Comparison of ENCODE assay signal across 8 cellular contexts in the genomic region with DNA sequence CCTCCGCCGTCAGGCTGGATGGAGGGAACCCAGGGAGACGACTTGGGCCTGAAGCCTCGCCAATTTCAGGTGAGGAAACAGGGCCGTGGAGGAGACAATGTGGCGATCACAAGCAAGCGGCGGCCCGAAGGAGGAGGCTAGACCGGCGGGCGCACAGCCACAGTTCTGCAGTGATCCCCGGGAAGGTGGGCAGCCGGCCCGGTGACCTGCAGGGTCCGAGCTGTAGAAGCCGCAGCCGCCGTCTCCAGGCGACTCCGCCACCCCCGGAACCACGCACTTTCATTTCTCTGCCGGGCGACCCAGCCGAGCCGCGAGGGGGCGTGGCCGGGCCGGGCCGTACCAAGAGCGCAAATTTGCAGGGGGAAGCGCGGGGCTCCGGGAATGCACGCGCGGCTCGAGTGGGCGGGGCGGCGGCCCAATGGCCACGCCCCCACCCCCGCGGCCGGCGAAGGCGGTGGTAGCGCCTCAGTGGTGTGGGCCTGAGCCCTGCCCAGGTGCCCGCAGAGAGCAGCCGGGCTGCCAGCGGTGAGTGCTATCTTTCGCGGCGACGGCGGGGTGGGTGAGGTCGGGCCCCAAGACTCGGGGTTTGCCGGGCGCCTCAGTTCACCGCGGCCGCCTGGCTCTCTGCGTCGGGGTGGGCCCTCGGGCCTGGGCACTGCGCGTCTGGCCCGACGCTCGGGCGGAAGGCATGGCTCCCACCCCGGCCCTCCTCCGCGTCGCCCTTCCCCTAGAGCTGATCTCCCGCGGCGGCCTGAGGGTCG. TPM values are rescaled to one million over a fixed set of nuclear protein-coding genes. Genes with fewer than 3 reads are reported as not detected.
DNase-seq lines count a peak whose midpoint lies in the region; ATAC-seq and TF ChIP-seq lines count a peak whose summit lies in the region.

A gene (plus strand): TSS at position 501 of the 761 bp plus-strand sequence. CDS start 38,847 bp downstream, outside the sequence.

- no peaks in the 10 kb centered on the region for H3K9me3 Mint-ChIP-seq in activated naive CD8-positive, alpha-beta T cell (ENCODE audit: low read depth)
- no peaks in the 10 kb centered on the region for H3K9me3 Mint-ChIP-seq in osteocyte (ENCODE audit: unreplicated experiment)

- H3K27ac ChIP-seq in thoracic aorta = peak within 1 kb of the TSS; percentile 85

- ATAC-seq in HG02610 (IDR thresholded peaks at IDR 0.05; ENCODE audit: unreplicated experiment) = peak; percentile 92
- ATAC-seq in thoracic aorta (ENCODE audit: insufficient number of reproducible peaks, low FRiP score, low read depth) = peak; percentile 95

- TF ChIP-seq CTCF in GM10266 (IDR thresholded peaks at IDR 0.05; ENCODE audit: control insufficient read depth, insufficient read depth, low read depth, missing control alignments) (no peak), osteocyte (IDR thresholded peaks at IDR 0.05) (peak; percentile 29), thoracic aorta (IDR thresholded peaks at IDR 0.05) (no peak)

- peaks cover 24 to 38% of the 10 kb centered on the region in 2 donors for H3K4me1 ChIP-seq in thoracic aorta (ENCODE audit: control insufficient read depth in 1 of 2, low read depth in 2 of 2)

- no peaks in the 10 kb centered on the region for H3K27me3 ChIP-seq in thoracic aorta (replicated peaks; ENCODE audit: insufficient read depth)

- DNase-seq in GM10266 (ENCODE audit: extremely low spot score) = peak; percentile 96
- DNase-seq in NCI-H1092 treated with DMSO at 0.1 percent for 48 hours (lab: John Stamatoyannopoulos, UW) = peak; percentile 96
- peak; percentile 83 for DNase-seq in SKM-1 treated with dmso at 0.1 percent for 144 hours (lab: John Stamatoyannopoulos, UW; ENCODE audit: unreplicated experiment)
- peak; percentile 94 for DNase-seq in glomerular visceral epithelial cell (ENCODE audit: extremely low spot score)
- peak; percentile 98 for DNase-seq in osteocyte (ENCODE audit: extremely low spot score, unreplicated experiment)
- DNase-seq in thoracic aorta (ENCODE audit: low spot score) = peak; percentile 72

- H3K4me3 Mint-ChIP-seq in activated naive CD8-positive, alpha-beta T cell = peak within 1 kb of the TSS; percentile 92
- peak within 1 kb of the TSS; percentile 91 for H3K4me3 Mint-ChIP-seq in osteocyte (ENCODE audit: unreplicated experiment)

- H3K27me3 Mint-ChIP-seq in activated naive CD8-positive, alpha-beta T cell = no peaks in the 10 kb centered on the region
- no peaks in the 10 kb centered on the region for H3K27me3 Mint-ChIP-seq in osteocyte (ENCODE audit: unreplicated experiment)

- no peaks in the 10 kb centered on the region for H3K36me3 ChIP-seq in thoracic aorta

- no peaks in the 10 kb centered on the region for H3K9me3 ChIP-seq in thoracic aorta

- H3K27ac Mint-ChIP-seq in activated naive CD8-positive, alpha-beta T cell = peak within 1 kb of the TSS; percentile 91
- peak within 1 kb of the TSS; percentile 92 for H3K27ac Mint-ChIP-seq in osteocyte (ENCODE audit: unreplicated experiment)

- peak within 1 kb of the TSS; percentile 94 for H3K4me3 ChIP-seq in thoracic aorta

- H3K4me1 Mint-ChIP-seq in activated naive CD8-positive, alpha-beta T cell (ENCODE audit: low read depth) = peaks cover 33% of the 10 kb centered on the region
- peaks cover 23% of the 10 kb centered on the region for H3K4me1 Mint-ChIP-seq in osteocyte (ENCODE audit: unreplicated experiment)

- H3K36me3 Mint-ChIP-seq in activated naive CD8-positive, alpha-beta T cell = no peaks in the 10 kb centered on the region
- peaks cover 3% of the 10 kb centered on the region for H3K36me3 Mint-ChIP-seq in osteocyte (ENCODE audit: unreplicated experiment)

RNA-seq across cellular contexts. Expression of the gene that starts here (rescaled TPM):
- total RNA-seq in osteocyte (62.1 and 74.0 TPM in 2 replicates), thoracic aorta (10 to 100 TPM; 70.1 to 77.4 TPM)

Comparison
In these comparisons a context has a peak if more than half of its experiments do, and no peak if none do; other contexts are left out.
1. Peak in every context shown above with its lines: DNase-seq, ATAC-seq, H3K4me3 ChIP-seq and H3K27ac ChIP-seq.